In the genomic region with DNA sequence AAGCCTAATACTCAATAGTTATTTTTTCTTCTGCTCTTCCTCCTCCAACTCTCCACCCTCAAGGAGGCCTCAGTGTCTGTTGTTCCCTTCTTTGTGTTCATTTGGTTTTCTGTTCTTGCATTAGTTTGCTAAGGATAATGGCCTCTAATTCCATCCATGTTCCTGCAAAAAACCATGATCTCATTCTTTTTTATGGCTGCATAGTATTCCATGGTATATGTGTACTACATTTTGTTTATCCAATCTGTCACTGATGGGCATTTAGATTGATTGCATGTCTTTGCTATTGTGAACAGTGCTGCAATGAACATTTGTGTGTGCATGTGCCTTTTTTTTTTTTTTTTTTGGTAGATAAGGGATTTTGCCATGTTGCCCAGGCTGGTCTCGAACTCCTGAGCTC, we compare ENCODE assay signal across 22 cellular contexts. TPM values are rescaled to one million over a fixed set of nuclear protein-coding genes. Genes with fewer than 3 reads are reported as not detected.
DNase-seq lines count a peak whose midpoint lies in the region; ATAC-seq, FAIRE-seq and TF ChIP-seq lines count a peak whose summit lies in the region.
"Had no signal": no experiment of that assay in that cellular context is flagged by ENCODE, and none has a peak within 500 bp of the region (broad histone marks: within the 10 kb centered on the region; RNA-seq: fewer than 3 reads in every experiment).

No MANE protein-coding gene starts in this region.

- H4K20me1 ChIP-seq in Loucy (ENCODE audit: insufficient read depth, low read length, poor library complexity, severe bottlenecking) (peaks cover 25% of the 10 kb centered on the region), H1 (replicated peaks in 1 of 2; ENCODE audit: control insufficient read depth in 1 of 2, insufficient read depth in 2 of 2, low read length in 2 of 2) (peaks cover 2 to 4% of the 10 kb centered on the region in 2 experiments)

- H3K4me2 ChIP-seq in Loucy (ENCODE audit: low read depth, low read length, poor library complexity, severe bottlenecking), result peak overlapping the region; percentile 11
- H3K4me2 ChIP-seq in H1 (ENCODE audit: insufficient read depth in 1 of 2, low read depth in 2 of 2, low read length in 2 of 2), result no peak overlapping the region
- no peak overlapping the region for H3K4me2 ChIP-seq in trophoblast cell (ENCODE audit: low read length)
- H3K4me2 ChIP-seq: A549; BLaER1 treated with 17β-estradiol and CSF1 and Interleukin-3, amounts not matched to agents 10 nM and 100 nM had no signal

- no peaks in the 10 kb centered on the region for H3F3A ChIP-seq in Loucy (ENCODE audit: low read depth)

- H2BK20ac ChIP-seq in H1 (ENCODE audit: low read length), result no peak overlapping the region

- no peak overlapping the region for H3K56ac ChIP-seq in H1 (replicated peaks; ENCODE audit: insufficient read length, low read depth, low read length)

- H3K4me3 ChIP-seq in Loucy (ENCODE audit: low read length, poor library complexity, severe bottlenecking) (peak overlapping the region; percentile 17), H1 (ENCODE audit: extremely low read depth in 1 of 4, insufficient read depth in 2 of 4, low read depth in 3 of 4, low read length in 4 of 4) (no peak overlapping the region), trophoblast cell (ENCODE audit: low read depth, low read length) (no peak overlapping the region), heart right ventricle (no peak overlapping the region)
- H3K4me3 ChIP-seq: A549 had no signal

- H2BK5ac ChIP-seq in H1 (ENCODE audit: low read depth, low read length) (no peak overlapping the region), trophoblast cell (ENCODE audit: low read depth, low read length, poor library complexity) (no peak overlapping the region)

- ATAC-seq in GM18909 (IDR thresholded peaks at IDR 0.05; ENCODE audit: poor library complexity, unreplicated experiment) (peak; percentile 12), heart right ventricle (no peak)
- ATAC-seq: A549 had no signal

- CTCF ChIA-PET in H1 (lab: Charles Lee; ENCODE audit: partially characterized antibody), result interaction anchor here (0.6 to 1.1 kb wide), 3 partner anchors 28 to 235 kb away, joined by 3 to 5 read pairs (median 4); no protein-coding TSS in a partner anchor

- no peaks in the 10 kb centered on the region for H3K9me2 ChIP-seq in Loucy (replicated peaks; ENCODE audit: low read depth, low read length)

- H3K23me2 ChIP-seq in H1 (ENCODE audit: low read depth, low read length), result 0 out of 2 replicates have a peak, but pooled peaks cover 3% of the 10 kb centered on the region

- no peaks in the 10 kb centered on the region for H3K9me3 ChIP-seq in Loucy (ENCODE audit: insufficient read depth, low read depth, low read length)
- peaks cover 0 to 2% of the 10 kb centered on the region in 2 experiments; a peak in 1 of 4 replicates for H3K9me3 ChIP-seq in H1 (ENCODE audit: insufficient read depth in 2 of 2, low read depth in 1 of 2, low read length in 1 of 2)
- no peaks in the 10 kb centered on the region for H3K9me3 ChIP-seq in trophoblast cell (ENCODE audit: insufficient read depth, low read depth, low read length)
- H3K9me3 ChIP-seq in heart right ventricle, result peaks cover 0 to 7% (median 0%) of the 10 kb centered on the region in 11 donors
- H3K9me3 ChIP-seq: BE2C had no signal

- no peak for TF ChIP-seq EP300 in H1 (IDR thresholded peaks at IDR 0.05; ENCODE audit: borderline replicate concordance in 1 of 2, low read depth in 2 of 2, low read length in 2 of 2)

- H4K12ac ChIP-seq in trophoblast cell (ENCODE audit: low read depth, low read length), result no peak overlapping the region

- H2AK5ac ChIP-seq in H1 (ENCODE audit: low read depth, low read length) (no peak overlapping the region), trophoblast cell (ENCODE audit: low read length) (no peak overlapping the region)

- no peak overlapping the region for H2AFZ ChIP-seq in Loucy (ENCODE audit: low read length)
- H2AFZ ChIP-seq in H1 (ENCODE audit: low read length), result no peak overlapping the region
- no peak overlapping the region for H2AFZ ChIP-seq in trophoblast cell (ENCODE audit: insufficient read depth, low read length, poor library complexity)

- WGBS in H1 (ENCODE audit: extremely low coverage in 1 of 2, insufficient coverage in 1 of 2, insufficient read length in 1 of 2, insufficient replicate concordance in 2 of 2, low coverage in 1 of 2, low lambda C conversion rate in 2 of 2, missing lambda C conversion rate in 1 of 2), 2 experiments, result 90% methylated on average over 1 of the region's 1 CpG; no CpG with 5 or more reads in 1 of the 2 experiments
- whole genome bisulfite sequencing in trophoblast cell (ENCODE audit: extremely low coverage, insufficient coverage, insufficient read length), result no CpG with 5 or more reads among the region's 1 CpG
- WGBS in heart right ventricle, 2 donors, result 100% methylated on average over 1 of the region's 1 CpG

- H3K4me1 ChIP-seq in Loucy (ENCODE audit: insufficient read depth, low read length, poor library complexity, severe bottlenecking), result peaks cover 39% of the 10 kb centered on the region
- H3K4me1 ChIP-seq in H1 (replicated peaks in 1 of 4; ENCODE audit: control insufficient read depth in 3 of 4, insufficient read depth in 4 of 4, low read length in 3 of 4), result no peaks in the 10 kb centered on the region; a peak in 1 of 7 replicates
- H3K4me1 ChIP-seq in trophoblast cell (ENCODE audit: control insufficient read depth in 1 of 2, insufficient read depth in 2 of 2, low read length in 2 of 2), result no peaks in the 10 kb centered on the region
- H3K4me1 ChIP-seq in heart right ventricle, result peaks cover 0 to 2% (median 0%) of the 10 kb centered on the region in 9 donors
- H3K4me1 ChIP-seq: BE2C had no signal

- no peak overlapping the region for H3K14ac ChIP-seq in H1 (ENCODE audit: insufficient read length)
- no peak overlapping the region for H3K14ac ChIP-seq in trophoblast cell (ENCODE audit: low read length)

- H3K79me1 ChIP-seq in H1 (ENCODE audit: low read depth, low read length) (peaks cover 4% of the 10 kb centered on the region), trophoblast cell (ENCODE audit: low read length) (no peaks in the 10 kb centered on the region)

- POLR2A ChIA-PET in H1 (lab: Charles Lee; ENCODE audit: partially characterized antibody), result no interaction called here

- DNase-seq in H1 (ENCODE audit: low read depth in 1 of 2, low spot score in 2 of 2), result no peak
- no peak for DNase-seq in trophoblast cell
- no peak for DNase-seq in T-helper 1 cell
- no peak for DNase-seq in heart right ventricle
- DNase-seq in stimulated activated CD4-positive, alpha-beta T cell treated with anti-CD3 and anti-CD28 coated beads, Interleukin-12 subunit alpha, Interleukin-12 subunit beta, amount 100 ng/mL, for 4 hours, result no peak
- no peak for DNase-seq in NCI-H82 treated with DMSO at 0.1 percent for 48 hours (lab: John Stamatoyannopoulos, UW; ENCODE audit: unreplicated experiment)
- DNase-seq: 8988T; ACHN; AML-193; BE2C; CD4-positive, alpha-beta T cell; CD8-positive, alpha-beta memory T cell; DMS53; DMS79 treated with DMSO at 0.1 percent for 48 hours; GF-D8; GOT3; HCEC 1CT had no signal

- TF ChIP-seq POLR2A in H1 (IDR thresholded peaks at IDR 0.05; ENCODE audit: control extremely low read depth in 1 of 2, low read depth in 2 of 2, low read length in 2 of 2), result no peak

- no peaks in the 10 kb centered on the region for H3K27me3 ChIP-seq in Loucy (ENCODE audit: insufficient read depth, low read length, poor library complexity, severe bottlenecking)
- no peaks in the 10 kb centered on the region for H3K27me3 ChIP-seq in H1 (replicated peaks in 1 of 4; ENCODE audit: control insufficient read depth in 3 of 4, extremely low read depth in 1 of 4, insufficient read depth in 3 of 4, low read length in 3 of 4)
- H3K27me3 ChIP-seq in trophoblast cell (ENCODE audit: insufficient read depth, low read length), result no peaks in the 10 kb centered on the region
- no peaks in the 10 kb centered on the region for H3K27me3 ChIP-seq in heart right ventricle
- H3K27me3 ChIP-seq: BE2C; BLaER1 treated with 17β-estradiol and CSF1 and Interleukin-3, amounts not matched to agents 10 nM and 100 nM had no signal

- H2BK12ac ChIP-seq in H1 (ENCODE audit: low read depth, low read length) (no peak overlapping the region), trophoblast cell (ENCODE audit: low read length) (no peak overlapping the region)

- H3K4ac ChIP-seq in H1 (replicated peaks; ENCODE audit: insufficient read length, low read depth, low read length), result no peak overlapping the region
- peak overlapping the region; percentile 36 for H3K4ac ChIP-seq in trophoblast cell (ENCODE audit: low read depth, low read length)

- H4K91ac ChIP-seq in H1 (replicated peaks; ENCODE audit: insufficient read length, low read length), result no peak overlapping the region
- H4K91ac ChIP-seq in trophoblast cell (ENCODE audit: low read depth, low read length), result no peak overlapping the region

- H3K23ac ChIP-seq in H1 (ENCODE audit: insufficient read length) (no peak overlapping the region), trophoblast cell (ENCODE audit: low read length) (no peak overlapping the region)

- H4K8ac ChIP-seq in H1 (ENCODE audit: extremely low read depth, insufficient read depth, low read length) (no peak overlapping the region), trophoblast cell (ENCODE audit: low read depth, low read length) (no peak overlapping the region)

- no peak for TF ChIP-seq RAD21 in H1 (IDR thresholded peaks at IDR 0.05 in 1 of 2, conservative IDR thresholded peaks at IDR 0.05 in 1 of 2; ENCODE audit: low read depth in 2 of 2, low read length in 2 of 2)

- H3K9ac ChIP-seq in Loucy (ENCODE audit: low read depth, low read length, poor library complexity, severe bottlenecking) (no peak overlapping the region), H1 (replicated peaks in 1 of 4; ENCODE audit: extremely low read depth in 1 of 4, low read depth in 3 of 4, low read length in 3 of 4) (no peak overlapping the region), trophoblast cell (ENCODE audit: low read length) (no peak overlapping the region)
- H3K9ac ChIP-seq: BLaER1 treated with 17β-estradiol and CSF1 and Interleukin-3, amounts not matched to agents 10 nM and 100 nM had no signal

- no peak for FAIRE-seq in H1 (lab: Jason Lieb, UNC)
- FAIRE-seq: A549, GM12891 had no signal

- H3K36me3 ChIP-seq in Loucy (ENCODE audit: insufficient read depth, low read length), result peaks cover 24% of the 10 kb centered on the region
- peaks cover 0 to 36% (median 11%) of the 10 kb centered on the region in 4 experiments; a peak in 6 of 8 replicates for H3K36me3 ChIP-seq in H1 (ENCODE audit: control insufficient read depth in 2 of 4, insufficient read depth in 4 of 4, low read length in 3 of 4)
- peaks cover 7% of the 10 kb centered on the region in 2 experiments for H3K36me3 ChIP-seq in trophoblast cell (ENCODE audit: control insufficient read depth in 1 of 2, insufficient read depth in 2 of 2, low read length in 2 of 2)
- no peaks in the 10 kb centered on the region for H3K36me3 ChIP-seq in heart right ventricle

- intact Hi-C loops in heart right ventricle (cut with DNase I), result no loop called here

- H3K18ac ChIP-seq in H1 (ENCODE audit: extremely low read depth, low read length) (no peak overlapping the region), trophoblast cell (ENCODE audit: low read length) (no peak overlapping the region)

- no peak overlapping the region for H4K5ac ChIP-seq in H1 (ENCODE audit: insufficient read length, low read depth, low read length)

- no peak overlapping the region for H3K27ac ChIP-seq in H1 (ENCODE audit: low read depth, low read length)
- no peak overlapping the region for H3K27ac ChIP-seq in trophoblast cell (ENCODE audit: low read depth, low read length)
- H3K27ac ChIP-seq in heart right ventricle, result no peak overlapping the region
- H3K27ac ChIP-seq: A549; BLaER1 treated with 17β-estradiol and CSF1 and Interleukin-3, amounts not matched to agents 10 nM and 100 nM had no signal

- TF ChIP-seq CTCF in Loucy (conservative IDR thresholded peaks at IDR 0.05; ENCODE audit: low read length), result no peak
- no peak for TF ChIP-seq CTCF in H1 (IDR thresholded peaks at IDR 0.05; ENCODE audit: control extremely low read depth in 1 of 3, insufficient read depth in 1 of 3, low read depth in 1 of 3, low read length in 3 of 3)
- no peak for TF ChIP-seq CTCF in heart right ventricle (IDR thresholded peaks at IDR 0.05)

- H2BK15ac ChIP-seq in H1 (ENCODE audit: low read length), result no peak overlapping the region

- H3K79me2 ChIP-seq in Loucy (ENCODE audit: insufficient read depth, low read length) (peaks cover 100% of the 10 kb centered on the region), H1 (ENCODE audit: control insufficient read depth in 1 of 2, insufficient read depth in 2 of 2, low read length in 2 of 2) (peaks cover 27 to 91% of the 10 kb centered on the region in 2 experiments), trophoblast cell (ENCODE audit: control insufficient read depth, insufficient read depth, low read length, poor library complexity) (peaks cover 10% of the 10 kb centered on the region)

- H2BK120ac ChIP-seq in H1 (replicated peaks; ENCODE audit: low read depth, low read length) (no peak overlapping the region), trophoblast cell (ENCODE audit: insufficient read depth, low read length, poor library complexity) (no peak overlapping the region)

RNA-seq across cellular contexts. Expression of gene CENPF, which starts 6.7 kb away (rescaled TPM):
- 170 and 175 TPM in 2 replicates for total RNA-seq in H1 (2021; fragmentation: NEBNext Ultra II Directional; extraction: Animal tissue kit (Norgen Biotek cat#: 25700))
- polyA plus RNA-seq in H1 (2011; rRNA removed), result 10.0 and 13.7 TPM in 2 replicates
- 38.2 TPM for polyA plus RNA-seq in H1 (2011; cell fraction: cytosol; rRNA removed)
- polyA plus RNA-seq in H1 (2011; cell fraction: nucleus; rRNA removed), result 41.1 TPM
- 71.6 to 132 TPM (median 92.6 TPM) in 4 replicates for polyA plus RNA-seq in H1 (2012, experiment 1 of 2)
- 4.1 TPM for polyA plus RNA-seq in H1 (2012, experiment 2 of 2)
- 79.3 TPM for polyA plus RNA-seq in H1 (2013, experiment 1 of 2)
- 70.9 TPM for polyA plus RNA-seq in H1 (2013, experiment 2 of 2)
- 41.5 and 53.5 TPM in 2 replicates for polyA minus RNA-seq in H1 (2011; rRNA and poly(A)+ RNA removed)
- polyA minus RNA-seq in H1 (2011; cell fraction: cytosol; rRNA and poly(A)+ RNA removed), result 43.7 TPM
- polyA minus RNA-seq in H1 (2011; cell fraction: nucleus; rRNA and poly(A)+ RNA removed), result 82.6 TPM
- polyA plus RNA-seq in trophoblast cell (2013), result 38.9 and 49.2 TPM in 2 replicates
- total RNA-seq in heart right ventricle, result 1 to 10 TPM in 5 of 10 donors, under 1 TPM in 5; 0.15 to 8.7 (median 0.84) TPM
- under 1 TPM; 0.37 to 0.51 TPM for polyA plus RNA-seq in heart right ventricle

RNA-seq across cellular contexts. Expression of gene PTPN14, which starts 58.3 kb away (rescaled TPM):
- total RNA-seq in H1 (2021; fragmentation: NEBNext Ultra II Directional; extraction: Animal tissue kit (Norgen Biotek cat#: 25700)), result 77.4 and 93.6 TPM in 2 replicates
- polyA plus RNA-seq in H1 (2011; rRNA removed), result 14.4 and 19.8 TPM in 2 replicates
- polyA plus RNA-seq in H1 (2011; cell fraction: cytosol; rRNA removed), result 15.5 TPM
- 38.0 TPM for polyA plus RNA-seq in H1 (2011; cell fraction: nucleus; rRNA removed)
- polyA plus RNA-seq in H1 (2012, experiment 1 of 2), result 11.9 to 20.9 TPM (median 16.0 TPM) in 4 replicates
- polyA plus RNA-seq in H1 (2012, experiment 2 of 2), result 2.1 TPM
- polyA plus RNA-seq in H1 (2013, experiment 1 of 2), result 22.6 TPM
- 21.4 TPM for polyA plus RNA-seq in H1 (2013, experiment 2 of 2)
- 76.1 and 85.9 TPM in 2 replicates for polyA minus RNA-seq in H1 (2011; rRNA and poly(A)+ RNA removed)
- polyA minus RNA-seq in H1 (2011; cell fraction: cytosol; rRNA and poly(A)+ RNA removed), result 44.8 TPM
- polyA minus RNA-seq in H1 (2011; cell fraction: nucleus; rRNA and poly(A)+ RNA removed), result 80.0 TPM
- polyA plus RNA-seq in trophoblast cell (2013), result 40.3 and 40.4 TPM in 2 replicates
- total RNA-seq in heart right ventricle, result 10 to 100 TPM; 23.5 to 71.6 (median 45.5) TPM
- polyA plus RNA-seq in heart right ventricle, result 1 to 10 TPM; 5.0 to 7.2 TPM

Comparison
In these comparisons a context has a peak if more than half of its experiments do, and no peak if none do; other contexts are left out.
1. RNA of gene CENPF, which starts 6.7 kb away (total RNA-seq): 170 to 175 TPM in H1; 0.15 to 8.7 TPM in heart right ventricle; every median in the first group is over 10 times any median in the second.